In the genomic region with DNA sequence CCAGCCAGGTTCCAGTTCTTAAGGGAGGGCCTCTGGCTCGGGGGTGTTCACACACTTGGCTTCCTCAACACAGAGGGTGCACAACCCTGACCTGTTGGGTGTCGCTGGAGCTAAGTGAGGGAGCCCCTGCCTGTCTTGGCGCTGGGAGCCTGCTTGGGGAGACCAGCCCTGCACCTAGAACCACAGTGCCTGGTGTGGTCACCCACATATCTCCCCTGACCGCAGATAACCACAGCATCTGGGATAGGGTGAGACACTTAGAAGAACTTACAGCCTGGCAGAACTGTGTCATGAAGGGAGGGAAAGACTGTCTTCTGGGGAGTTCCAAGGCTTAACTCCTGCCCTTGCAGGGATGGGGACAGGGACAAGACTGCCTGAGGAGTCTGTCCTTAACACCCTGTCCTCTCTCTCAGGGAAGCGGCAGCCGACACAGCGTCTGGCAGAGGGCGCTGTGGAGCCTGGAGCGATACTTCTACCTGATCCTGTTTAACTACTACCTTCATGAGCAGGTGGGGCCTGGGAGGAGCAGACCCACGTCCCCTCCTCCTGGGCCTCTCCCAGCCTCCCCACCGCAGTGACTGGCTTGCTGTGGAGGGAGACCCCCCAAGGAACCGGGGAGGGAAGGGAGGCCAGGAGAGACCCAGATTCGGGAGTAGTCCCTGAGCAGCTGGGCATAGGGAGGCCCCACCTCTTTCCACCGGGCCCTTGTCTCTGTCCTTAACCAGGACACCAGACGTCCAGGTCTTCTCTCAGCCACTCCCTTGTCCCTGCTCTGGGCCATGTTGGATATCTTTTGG, we compare ENCODE assay signal across 8 cellular contexts. TPM values are rescaled to one million over a fixed set of nuclear protein-coding genes. Genes with fewer than 3 reads are reported as not detected.
DNase-seq lines count a peak whose midpoint lies in the region; ATAC-seq and TF ChIP-seq lines count a peak whose summit lies in the region.

No MANE protein-coding gene starts in this region.

- H3K23me2 ChIP-seq in H9 (ENCODE audit: insufficient read length, low read depth, low read length, poor library complexity, severe bottlenecking): no peaks in the 10 kb centered on the region

- H3K9ac ChIP-seq in BLaER1: no peak overlapping the region
- no peak overlapping the region for H3K9ac ChIP-seq in H9 (ENCODE audit: extremely low read depth, insufficient read length, low read length)

- H3K4ac ChIP-seq in H9 (ENCODE audit: low read depth, low read length): no peak overlapping the region

- H3K4me1 ChIP-seq in BLaER1 (0 out of 2 replicates have a peak, but pooled peaks cover 4% of the 10 kb centered on the region), H9 (ENCODE audit: insufficient read depth, low read length) (no peaks in the 10 kb centered on the region; the same call in 1 of the 2 replicates)

- no peaks in the 10 kb centered on the region for H3K27me3 Mint-ChIP-seq in H9 (ENCODE audit: low read depth)
- H3K27me3 Mint-ChIP-seq in activated T-cell treated with anti-CD3 and anti-CD28 coated beads, Interleukin-2, amount 50 U/mL, for 24 hours: no peaks in the 10 kb centered on the region
- H3K27me3 Mint-ChIP-seq in mesothelial cell of epicardium (ENCODE audit: low read depth): peaks cover 6% of the 10 kb centered on the region

- no peak overlapping the region for H2BK20ac ChIP-seq in H9 (ENCODE audit: low read depth, low read length, poor library complexity, severe bottlenecking)

- H3K79me1 ChIP-seq in H9 (ENCODE audit: insufficient read depth, low read depth, low read length, poor library complexity, severe bottlenecking): no peaks in the 10 kb centered on the region

- intact Hi-C loops in left colon (cut with DNase I, micrococcal nuclease): no loop called here

- no peak overlapping the region for H4K5ac ChIP-seq in H9 (ENCODE audit: insufficient read length, low read depth, low read length)

- ATAC-seq in left colon (peak; percentile 86), HG03108 (IDR thresholded peaks at IDR 0.05; ENCODE audit: unreplicated experiment) (no peak)

- H4K8ac ChIP-seq in H9 (replicated peaks; ENCODE audit: insufficient read length, low read depth, low read length): no peak overlapping the region

- TF ChIP-seq CTCF in H9 (conservative IDR thresholded peaks at IDR 0.05) (peak; percentile 86), mesothelial cell of epicardium (IDR thresholded peaks at IDR 0.05; ENCODE audit: unreplicated experiment) (no peak)

- H3K27ac Mint-ChIP-seq in H9: peak overlapping the region in 1 of 3 experiments; percentile 76; a peak in 1 of 7 replicates
- no peak overlapping the region for H3K27ac Mint-ChIP-seq in activated T-cell treated with anti-CD3 and anti-CD28 coated beads, Interleukin-2, amount 50 U/mL, for 24 hours
- H3K27ac Mint-ChIP-seq in mesothelial cell of epicardium: no peak overlapping the region

- H3K27ac ChIP-seq in BLaER1 (peak overlapping the region; percentile 13), H9 (ENCODE audit: insufficient read length, low read depth, low read length) (no peak overlapping the region)

- H3K18ac ChIP-seq in H9 (ENCODE audit: insufficient read length, low read depth, low read length): no peak overlapping the region

- H3K4me3 ChIP-seq in BLaER1: no peak overlapping the region

- H3K4me1 Mint-ChIP-seq in H9: peaks cover 10 to 12% of the 10 kb centered on the region in 2 experiments
- no peaks in the 10 kb centered on the region for H3K4me1 Mint-ChIP-seq in activated T-cell treated with anti-CD3 and anti-CD28 coated beads, Interleukin-2, amount 50 U/mL, for 24 hours (ENCODE audit: low read depth)
- H3K4me1 Mint-ChIP-seq in mesothelial cell of epicardium: no peaks in the 10 kb centered on the region

- no peak overlapping the region for H2BK5ac ChIP-seq in H9 (ENCODE audit: insufficient read length, low read length)

- no peaks in the 10 kb centered on the region for H3K79me2 ChIP-seq in H9 (ENCODE audit: insufficient read depth, low read length)

- H3K36me3 Mint-ChIP-seq in H9 (ENCODE audit: insufficient read depth in 1 of 3, low read depth in 3 of 3) (peaks cover 0 to 19% (median 7%) of the 10 kb centered on the region in 3 experiments; a peak in 6 of 7 replicates), mesothelial cell of epicardium (no peaks in the 10 kb centered on the region)
- H3K36me3 Mint-ChIP-seq in activated T-cell treated with anti-CD3 and anti-CD28 coated beads, Interleukin-2, amount 50 U/mL, for 24 hours (ENCODE audit: low read depth): no peaks in the 10 kb centered on the region

- no peak overlapping the region for H2BK12ac ChIP-seq in H9 (ENCODE audit: insufficient read length, low read depth, low read length)

- peaks cover 96% of the 10 kb centered on the region for H3K36me3 ChIP-seq in BLaER1

- H3K4me2 ChIP-seq in BLaER1 (no peak overlapping the region), H9 (ENCODE audit: insufficient read depth, insufficient read length, low read length) (no peak overlapping the region)

- H3K14ac ChIP-seq in H9 (ENCODE audit: insufficient read depth, low read length): no peak overlapping the region

- H2BK120ac ChIP-seq in H9 (ENCODE audit: low read depth, low read length, poor library complexity, severe bottlenecking): no peak overlapping the region

- H3K56ac ChIP-seq in H9 (ENCODE audit: insufficient read length, low read depth, low read length): no peak overlapping the region

- H2BK15ac ChIP-seq in H9 (ENCODE audit: low read depth, low read length): no peak overlapping the region

- H2AFZ ChIP-seq in H9 (ENCODE audit: low read length): no peak overlapping the region

- no peaks in the 10 kb centered on the region for H3K9me3 Mint-ChIP-seq in H9
- no peaks in the 10 kb centered on the region for H3K9me3 Mint-ChIP-seq in activated T-cell treated with anti-CD3 and anti-CD28 coated beads, Interleukin-2, amount 50 U/mL, for 24 hours
- H3K9me3 Mint-ChIP-seq in mesothelial cell of epicardium: no peaks in the 10 kb centered on the region

- H3K9me3 ChIP-seq in BLaER1: no peaks in the 10 kb centered on the region
- H3K9me3 ChIP-seq in H9 (ENCODE audit: control insufficient read depth, low read depth, low read length): no peaks in the 10 kb centered on the region

- no CpG with 5 or more reads among the region's 15 CpGs for WGBS in H9 (ENCODE audit: extremely low coverage, insufficient read length, low lambda C conversion rate)

- H4K20me1 ChIP-seq in BLaER1 (peaks cover 8% of the 10 kb centered on the region; the same call in 1 of the 2 replicates), H9 (ENCODE audit: control insufficient read depth, insufficient read depth, insufficient read length) (peaks cover 3% of the 10 kb centered on the region)

- H2AK5ac ChIP-seq in H9 (ENCODE audit: insufficient read length, low read length): no peak overlapping the region

- no peak overlapping the region for H3K23ac ChIP-seq in H9 (ENCODE audit: insufficient read length, low read depth, low read length)

- no peak overlapping the region for H3T11ph ChIP-seq in H9 (ENCODE audit: low read length)

- H3K27me3 ChIP-seq in BLaER1 (no peaks in the 10 kb centered on the region), H9 (ENCODE audit: insufficient read depth, low read length) (no peaks in the 10 kb centered on the region)

- H4K91ac ChIP-seq in H9 (ENCODE audit: insufficient read length, low read depth, low read length): no peak overlapping the region

- DNase-seq in H9: peak; percentile 83
- DNase-seq in activated T-cell treated with anti-CD3 and anti-CD28 coated beads, Interleukin-2, amount 50 U/mL, for 24 hours: peak; percentile 48
- DNase-seq in left colon: peak in 1 of 2 donors; percentile 67
- DNase-seq in NCI-H1417 treated with DMSO at 0.1 percent for 48 hours (lab: John Stamatoyannopoulos, UW): no peak
- no peak for DNase-seq in mesothelial cell of epicardium (ENCODE audit: low spot score in 2 of 2, unreplicated experiment in 2 of 2)
- no peak for DNase-seq in LoVo (ENCODE audit: low spot score)

- no peak overlapping the region; a peak in 1 of 5 replicates for H3K4me3 Mint-ChIP-seq in H9
- H3K4me3 Mint-ChIP-seq in activated T-cell treated with anti-CD3 and anti-CD28 coated beads, Interleukin-2, amount 50 U/mL, for 24 hours: no peak overlapping the region
- no peak overlapping the region for H3K4me3 Mint-ChIP-seq in mesothelial cell of epicardium

RNA-seq across cellular contexts. Expression of a gene that starts 59.0 kb away (rescaled TPM):
- 21.1 and 21.6 TPM in 2 replicates for total RNA-seq in H9 (2021)
- total RNA-seq in left colon: 1 to 10 TPM; 1.3 to 3.9 TPM
- 4.9 to 5.6 TPM (median 4.9 TPM) in 3 replicates for total RNA-seq in mesothelial cell of epicardium

Comparison
In these comparisons a context has a peak if more than half of its experiments do, and no peak if none do; other contexts are left out.
1. DNase-seq: peak in H9 (single experiment) and activated T-cell treated with anti-CD3 and anti-CD28 coated beads, Interleukin-2, amount 50 U/mL, for 24 hours (single experiment); none in NCI-H1417 treated with DMSO at 0.1 percent for 48 hours (single experiment), mesothelial cell of epicardium (0 of 2) and LoVo (single experiment).